20 cellular contexts compared by ENCODE assay signal in genomic region chr18:28005164-28005563, GRCh38.
DNase-seq lines count a peak whose midpoint lies in the region; ATAC-seq and TF ChIP-seq lines count a peak whose summit lies in the region.
"Had no signal": no experiment of that assay in that cellular context is flagged by ENCODE, and none has a peak within 500 bp of the region (broad histone marks: within the 10 kb centered on the region; RNA-seq: fewer than 3 reads in every experiment).

No MANE protein-coding gene starts in this region.

- no peaks in the 10 kb centered on the region for H3K9me2 ChIP-seq in GM23338 (ENCODE audit: insufficient read depth)

- H3K27ac ChIP-seq in GM23338 (ENCODE audit: low read depth) (no peak overlapping the region), cingulate gyrus (ENCODE audit: low read depth, low read length) (peak overlapping the region; percentile 12), right cardiac atrium (ENCODE audit: low read length) (no peak overlapping the region)
- H3K27ac ChIP-seq: brain microvascular endothelial cell had no signal

- H3K4me3 Mint-ChIP-seq in GM23338 (no peak overlapping the region), osteocyte (ENCODE audit: unreplicated experiment) (no peak overlapping the region), T-cell (no peak overlapping the region)
- H3K4me3 Mint-ChIP-seq in stimulated activated memory B cell treated with anti-CD40 and anti-IgM and Interleukin-4, amounts not matched to agents 10 μg/mL and 1 μg/mL and 100 μg/mL, for 72 hours, result no peak overlapping the region
- H3K4me3 Mint-ChIP-seq: activated CD8-positive, alpha-beta T cell treated with anti-CD3 and anti-CD28 coated beads for 36 hours; naive thymus-derived CD8-positive, alpha-beta T cell; stimulated activated naive CD8-positive, alpha-beta T cell treated with anti-CD3 and anti-CD28 coated beads, Interleukin-15, Interleukin-2, amounts not matched to agents 100 ng/mL and 50 ng/mL, for 24 hours had no signal

- no peaks in the 10 kb centered on the region for H4K20me1 ChIP-seq in GM23338 (replicated peaks; ENCODE audit: insufficient read depth)

- POLR2A ChIA-PET in T-cell (lab: Charles Lee), result no interaction called here

- ATAC-seq in GM23338, result peak; percentile 30; the same call in 2 of the 3 replicates
- ATAC-seq in right cardiac atrium, result peak; percentile 29 to 53
- ATAC-seq in stimulated activated memory B cell treated with anti-CD40 and anti-IgM and Interleukin-4, amounts not matched to agents 10 μg/mL and 1 μg/mL and 100 μg/mL, for 72 hours, result no peak
- no peak for ATAC-seq in T-cell (replicated peaks in 1 of 4)
- ATAC-seq: activated CD8-positive, alpha-beta T cell treated with anti-CD3 and anti-CD28 coated beads for 36 hours; GM12878; naive thymus-derived CD8-positive, alpha-beta T cell had no signal

- H3K9me3 Mint-ChIP-seq in GM23338 (no peaks in the 10 kb centered on the region; the same call in 2 of the 3 replicates), osteocyte (ENCODE audit: unreplicated experiment) (no peaks in the 10 kb centered on the region), T-cell (peaks cover 6 to 11% (median 9%) of the 10 kb centered on the region in 3 donors)
- peaks cover 5% of the 10 kb centered on the region for H3K9me3 Mint-ChIP-seq in stimulated activated memory B cell treated with anti-CD40 and anti-IgM and Interleukin-4, amounts not matched to agents 10 μg/mL and 1 μg/mL and 100 μg/mL, for 72 hours

- CTCF ChIA-PET in T-cell (lab: Charles Lee), result no interaction called here

- H3K27ac Mint-ChIP-seq in GM23338, result no peak overlapping the region
- peak overlapping the region; percentile 71 for H3K27ac Mint-ChIP-seq in osteocyte (ENCODE audit: unreplicated experiment)
- no peak overlapping the region for H3K27ac Mint-ChIP-seq in stimulated activated memory B cell treated with anti-CD40 and anti-IgM and Interleukin-4, amounts not matched to agents 10 μg/mL and 1 μg/mL and 100 μg/mL, for 72 hours
- H3K27ac Mint-ChIP-seq in T-cell, result no peak overlapping the region
- H3K27ac Mint-ChIP-seq: activated CD8-positive, alpha-beta T cell treated with anti-CD3 and anti-CD28 coated beads for 36 hours; naive thymus-derived CD8-positive, alpha-beta T cell; stimulated activated naive CD8-positive, alpha-beta T cell treated with anti-CD3 and anti-CD28 coated beads, Interleukin-15, Interleukin-2, amounts not matched to agents 100 ng/mL and 50 ng/mL, for 24 hours had no signal

- no peaks in the 10 kb centered on the region for H3K4me1 ChIP-seq in GM23338 (ENCODE audit: insufficient read depth)
- H3K4me1 ChIP-seq in right cardiac atrium (ENCODE audit: control insufficient read depth, insufficient read depth, low read length), result peaks cover 2% of the 10 kb centered on the region
- H3K4me1 ChIP-seq: BE2C had no signal

- no peaks in the 10 kb centered on the region for H3F3A ChIP-seq in GM23338 (replicated peaks; ENCODE audit: low read depth)

- TF ChIP-seq CTCF in GM23338 (conservative IDR thresholded peaks at IDR 0.05; ENCODE audit: low read depth in 2 of 2), result peak in 1 of 2 experiments; percentile 58; a peak in 2 of 4 replicates
- no peak for TF ChIP-seq CTCF in osteocyte (IDR thresholded peaks at IDR 0.05)

- no peak overlapping the region for H3K4me2 ChIP-seq in GM23338

- H3K36me3 ChIP-seq in GM23338 (ENCODE audit: insufficient read depth), result no peaks in the 10 kb centered on the region

- H3K4me3 ChIP-seq in GM23338, result no peak overlapping the region
- H3K4me3 ChIP-seq in right cardiac atrium (ENCODE audit: low read length), result no peak overlapping the region
- H3K4me3 ChIP-seq: GM12878 had no signal

- H3K36me3 Mint-ChIP-seq in GM23338 (ENCODE audit: low read depth) (no peaks in the 10 kb centered on the region; the same call in 2 of the 3 replicates), osteocyte (ENCODE audit: unreplicated experiment) (peaks cover 16% of the 10 kb centered on the region), T-cell (no peaks in the 10 kb centered on the region)
- no peaks in the 10 kb centered on the region for H3K36me3 Mint-ChIP-seq in stimulated activated memory B cell treated with anti-CD40 and anti-IgM and Interleukin-4, amounts not matched to agents 10 μg/mL and 1 μg/mL and 100 μg/mL, for 72 hours
- H3K36me3 Mint-ChIP-seq: naive thymus-derived CD8-positive, alpha-beta T cell had no signal

- H3K4me1 Mint-ChIP-seq in GM23338 (no peaks in the 10 kb centered on the region), osteocyte (ENCODE audit: unreplicated experiment) (peaks cover 38% of the 10 kb centered on the region), T-cell (no peaks in the 10 kb centered on the region)
- no peaks in the 10 kb centered on the region for H3K4me1 Mint-ChIP-seq in stimulated activated memory B cell treated with anti-CD40 and anti-IgM and Interleukin-4, amounts not matched to agents 10 μg/mL and 1 μg/mL and 100 μg/mL, for 72 hours
- H3K4me1 Mint-ChIP-seq: naive thymus-derived CD8-positive, alpha-beta T cell had no signal

- H3K27me3 ChIP-seq in GM23338 (ENCODE audit: insufficient read depth) (no peaks in the 10 kb centered on the region), right cardiac atrium (ENCODE audit: control insufficient read depth, insufficient read depth) (no peaks in the 10 kb centered on the region)
- H3K27me3 ChIP-seq: BE2C, brain microvascular endothelial cell had no signal

- H3K9me3 ChIP-seq in right cardiac atrium (ENCODE audit: control insufficient read depth, low read length), result no peaks in the 10 kb centered on the region
- H3K9me3 ChIP-seq: BE2C had no signal

- H2AFZ ChIP-seq in GM23338, result no peak overlapping the region

- H3K79me2 ChIP-seq in GM23338 (replicated peaks; ENCODE audit: insufficient read depth), result no peaks in the 10 kb centered on the region

- DNase-seq in GM23338 (ENCODE audit: low spot score), result peak; percentile 23
- no peak for DNase-seq in right cardiac atrium
- DNase-seq in osteocyte (ENCODE audit: extremely low spot score, unreplicated experiment), result no peak
- no peak for DNase-seq in T-cell
- DNase-seq in NCI-H1417 treated with DMSO at 0.1 percent for 48 hours (lab: John Stamatoyannopoulos, UW), result no peak
- DNase-seq: activated CD8-positive, alpha-beta memory T cell treated with anti-CD3 and anti-CD28 coated beads, Interleukin-2, amount 50 U/mL, for 48 hours; activated CD8-positive, alpha-beta T cell treated with anti-CD3 and anti-CD28 coated beads for 36 hours; activated naive CD4-positive, alpha-beta T cell treated with anti-CD3 and anti-CD28 coated beads, Interleukin-2, amount 50 U/mL, for 16 hours; BE2C; brain microvascular endothelial cell; Karpas-422; naive thymus-derived CD8-positive, alpha-beta T cell; NCI-H146; retina; SHP77 treated with DMSO at 0.1 percent for 48 hours; stimulated activated CD4-positive, alpha-beta T cell treated with anti-CD3 and anti-CD28 coated beads, Interleukin-1b, Interleukin-23, amount 100 ng/mL, for 48 hours had no signal

- intact Hi-C loops in right cardiac atrium (cut with DNase I), result loop anchor here in 1 of 4 donors (10.0 kb wide), 2 partner anchors 100 to 170 kb away; partner anchors contain the start of gene CDH2

- 66% methylated on average over 7 of the region's 7 CpGs for WGBS in right cardiac atrium

- no peaks in the 10 kb centered on the region for H3K27me3 Mint-ChIP-seq in GM23338 (ENCODE audit: insufficient read depth, low read depth, poor library complexity)
- H3K27me3 Mint-ChIP-seq in osteocyte (ENCODE audit: unreplicated experiment), result no peaks in the 10 kb centered on the region
- H3K27me3 Mint-ChIP-seq in stimulated activated memory B cell treated with anti-CD40 and anti-IgM and Interleukin-4, amounts not matched to agents 10 μg/mL and 1 μg/mL and 100 μg/mL, for 72 hours, result no peaks in the 10 kb centered on the region
- H3K27me3 Mint-ChIP-seq in T-cell, result no peaks in the 10 kb centered on the region
- H3K27me3 Mint-ChIP-seq: activated CD8-positive, alpha-beta T cell treated with anti-CD3 and anti-CD28 coated beads for 36 hours; naive thymus-derived CD8-positive, alpha-beta T cell; stimulated activated naive CD8-positive, alpha-beta T cell treated with anti-CD3 and anti-CD28 coated beads, Interleukin-15, Interleukin-2, amounts not matched to agents 100 ng/mL and 50 ng/mL, for 24 hours had no signal

TF ChIP-seq in GM23338, 12 proteins besides CTCF, POLR2A, EP300 and RAD21:
- no peak for TF ChIP-seq POLR2AphosphoS5 (IDR thresholded peaks at IDR 0.05; ENCODE audit: low read depth)
TF ChIP-seq in GM23338: peak in this region for 0.

Comparison
In these comparisons a context has a peak if more than half of its experiments do, and no peak if none do; other contexts are left out.
1. ATAC-seq: peak in GM23338 (single experiment) and right cardiac atrium (2 of 2); none in stimulated activated memory B cell treated with anti-CD40 and anti-IgM and Interleukin-4, amounts not matched to agents 10 μg/mL and 1 μg/mL and 100 μg/mL, for 72 hours (single experiment) and T-cell (0 of 4).